Comparison of ENCODE assay signal across 24 cellular contexts in the genomic region with DNA sequence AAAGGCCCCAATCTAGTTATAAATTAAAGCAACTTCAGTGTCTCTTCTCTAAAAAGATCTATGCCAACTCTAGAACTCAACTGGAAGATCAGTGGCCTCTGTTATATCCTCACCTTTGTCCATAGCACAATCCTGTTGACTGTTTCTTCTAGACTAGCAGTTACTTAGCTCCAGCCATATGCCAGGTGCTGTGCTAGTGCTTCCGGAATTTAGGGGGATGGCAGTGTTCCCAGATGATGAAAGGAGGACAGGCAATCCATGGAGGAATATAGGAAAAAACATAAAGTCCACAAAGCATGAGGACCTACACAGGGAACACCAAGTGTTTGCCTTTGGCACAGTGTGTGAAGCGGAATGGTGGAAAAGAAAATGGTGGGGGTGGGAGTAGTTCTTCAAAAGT.
DNase-seq lines count a peak whose midpoint lies in the region; ATAC-seq and FAIRE-seq lines count a peak whose summit lies in the region.
"Had no signal": no experiment of that assay in that cellular context is flagged by ENCODE, and none has a peak within 500 bp of the region (broad histone marks: within the 10 kb centered on the region; RNA-seq: fewer than 3 reads in every experiment).

No MANE protein-coding gene starts in this region.

- no peak for FAIRE-seq in GM19239 (lab: Jason Lieb, UNC)
- FAIRE-seq: HTR-8/SVneo had no signal

- no peaks in the 10 kb centered on the region for H3K36me3 Mint-ChIP-seq in stimulated activated effector memory CD8-positive, alpha-beta T cell treated with anti-CD3 and anti-CD28 coated beads, Interleukin-12 subunit alpha, Interleukin-12 subunit beta, amount 100 ng/mL, for 72 hours

- DNase-seq in DMS53 (lab: John Stamatoyannopoulos, UW) (peak; percentile 38), DMS53 treated with DMSO at 0.1 percent for 48 hours (lab: John Stamatoyannopoulos, UW; ENCODE audit: unreplicated experiment) (no peak), cerebellar cortex (ENCODE audit: low spot score) (peak; percentile 77), kidney tubule cell (ENCODE audit: low spot score) (peak; percentile 17), Ammon's horn (ENCODE audit: low spot score) (no peak), GM19239 (ENCODE audit: insufficient read length, low spot score) (no peak)
- DNase-seq in stimulated activated effector memory CD8-positive, alpha-beta T cell treated with anti-CD3 and anti-CD28 coated beads, Interleukin-12 subunit alpha, Interleukin-12 subunit beta, amount 100 ng/mL, for 72 hours (ENCODE audit: low spot score in 2 of 2): no peak
- DNase-seq: 8988T; BE2C; CD4-positive, alpha-beta T cell; GDM1; GM23248; Karpas-422; NCI-H1105; NCI-H1694; NCI-H2107; NCI-H510A treated with DMSO at 0.1 percent for 48 hours; NCI-H82; PC-9; SIG-M5 had no signal

- no peaks in the 10 kb centered on the region for H3K9me3 Mint-ChIP-seq in stimulated activated effector memory CD8-positive, alpha-beta T cell treated with anti-CD3 and anti-CD28 coated beads, Interleukin-12 subunit alpha, Interleukin-12 subunit beta, amount 100 ng/mL, for 72 hours
- H3K9me3 Mint-ChIP-seq: CD4-positive, alpha-beta T cell; IgD-negative memory B cell had no signal

- H3K4me3 Mint-ChIP-seq in stimulated activated effector memory CD8-positive, alpha-beta T cell treated with anti-CD3 and anti-CD28 coated beads, Interleukin-12 subunit alpha, Interleukin-12 subunit beta, amount 100 ng/mL, for 72 hours: no peak overlapping the region
- H3K4me3 Mint-ChIP-seq: CD4-positive, alpha-beta T cell; IgD-negative memory B cell had no signal

- peaks cover 6% of the 10 kb centered on the region for H3K4me1 Mint-ChIP-seq in stimulated activated effector memory CD8-positive, alpha-beta T cell treated with anti-CD3 and anti-CD28 coated beads, Interleukin-12 subunit alpha, Interleukin-12 subunit beta, amount 100 ng/mL, for 72 hours

- no peak for ATAC-seq in HG03457 (IDR thresholded peaks at IDR 0.05; ENCODE audit: unreplicated experiment)
- ATAC-seq in stimulated activated effector memory CD8-positive, alpha-beta T cell treated with anti-CD3 and anti-CD28 coated beads, Interleukin-12 subunit alpha, Interleukin-12 subunit beta, amount 100 ng/mL, for 72 hours: no peak
- ATAC-seq: SK-N-SH treated with all-trans-retinoic acid at 6 μM for 48 hours had no signal

- H3K27ac Mint-ChIP-seq in stimulated activated effector memory CD8-positive, alpha-beta T cell treated with anti-CD3 and anti-CD28 coated beads, Interleukin-12 subunit alpha, Interleukin-12 subunit beta, amount 100 ng/mL, for 72 hours: no peak overlapping the region
- H3K27ac Mint-ChIP-seq: CD4-positive, alpha-beta T cell; IgD-negative memory B cell had no signal

Comparison
In these comparisons a context has a peak if more than half of its experiments do, and no peak if none do; other contexts are left out.
1. DNase-seq: peak in DMS53 (single experiment), cerebellar cortex (single experiment) and kidney tubule cell (single experiment); none in DMS53 treated with DMSO at 0.1 percent for 48 hours (single experiment), Ammon's horn (single experiment), GM19239 (single experiment) and stimulated activated effector memory CD8-positive, alpha-beta T cell treated with anti-CD3 and anti-CD28 coated beads, Interleukin-12 subunit alpha, Interleukin-12 subunit beta, amount 100 ng/mL, for 72 hours (0 of 2).